In genomic region chr7:138893258-138893657, GRCh38 we compare ENCODE assay signal across 14 cellular contexts.
DNase-seq lines count a peak whose midpoint lies in the region; ATAC-seq and TF ChIP-seq lines count a peak whose summit lies in the region.
"Had no signal": no experiment of that assay in that cellular context is flagged by ENCODE, and none has a peak within 500 bp of the region (broad histone marks: within the 10 kb centered on the region; RNA-seq: fewer than 3 reads in every experiment).

No MANE protein-coding gene starts in this region.

- peak overlapping the region; percentile 61; the same call in 1 of the 2 replicates for H3K4me2 ChIP-seq in PC-3 (ENCODE audit: low read length)
- no peak overlapping the region for H3K4me2 ChIP-seq in mammary epithelial cell (ENCODE audit: insufficient read depth, low read depth, low read length)

- no peaks in the 10 kb centered on the region for H3K9me2 ChIP-seq in PC-3 (replicated peaks; ENCODE audit: low read length)

- H3K79me2 ChIP-seq in PC-3 (ENCODE audit: low read length) (peaks cover 15% of the 10 kb centered on the region), mammary epithelial cell (ENCODE audit: insufficient read depth, low read length) (no peaks in the 10 kb centered on the region)

- peaks cover 12% of the 10 kb centered on the region for H3F3A ChIP-seq in PC-3 (ENCODE audit: low read length, unreplicated experiment)

- H3K4me3 Mint-ChIP-seq in endodermal cell (no peak overlapping the region), progenitor cell of endocrine pancreas (ENCODE audit: low read depth) (no peak overlapping the region)
- H3K4me3 Mint-ChIP-seq: CD4-positive, alpha-beta T cell had no signal

- no peak for TF ChIP-seq CTCF in GM12865 (IDR thresholded peaks at IDR 0.05; ENCODE audit: insufficient read depth, low read depth, low read length, missing control alignments)
- TF ChIP-seq CTCF in PC-3 (conservative IDR thresholded peaks at IDR 0.05; ENCODE audit: low read depth, low read length): no peak
- TF ChIP-seq CTCF in endodermal cell (conservative IDR thresholded peaks at IDR 0.05): no peak
- TF ChIP-seq CTCF in progenitor cell of endocrine pancreas (IDR thresholded peaks at IDR 0.05; ENCODE audit: unreplicated experiment): no peak
- TF ChIP-seq CTCF in mammary epithelial cell (conservative IDR thresholded peaks at IDR 0.05 in 1 of 2, IDR thresholded peaks at IDR 0.05 in 1 of 2; ENCODE audit: extremely low read depth in 1 of 2, insufficient read depth in 1 of 2, low read depth in 1 of 2, low read length in 2 of 2): no peak

- 91 to 96% methylated on average over 3 of the region's 4 CpGs for WGBS in endodermal cell (ENCODE audit: insufficient coverage in 1 of 2, insufficient read length in 1 of 2), 2 experiments
- 93% methylated on average over 4 of the region's 4 CpGs for WGBS in mammary epithelial cell (ENCODE audit: low coverage, missing lambda C conversion rate)

- peak; percentile 15 for DNase-seq in GM12865 (ENCODE audit: low read depth)
- DNase-seq in PC-3: no peak
- no peak for DNase-seq in endodermal cell
- no peak for DNase-seq in progenitor cell of endocrine pancreas (ENCODE audit: low spot score, unreplicated experiment)
- DNase-seq in mammary epithelial cell: no peak
- no peak for DNase-seq in SW 1271 (lab: John Stamatoyannopoulos, UW)
- DNase-seq in GM19240 (ENCODE audit: insufficient read length, low spot score): no peak
- DNase-seq: AML-193; Caco-2; CD4-positive, alpha-beta T cell had no signal

- H3K4me1 ChIP-seq in PC-3 (ENCODE audit: insufficient read depth, low read length): peaks cover 89% of the 10 kb centered on the region
- H3K4me1 ChIP-seq in endodermal cell (ENCODE audit: control insufficient read depth, insufficient read depth, low read length): no peaks in the 10 kb centered on the region
- H3K4me1 ChIP-seq in mammary epithelial cell (ENCODE audit: insufficient read depth, low read length): no peaks in the 10 kb centered on the region

- BruUV-seq in PC-3 (replicated peaks; lab: Mats Ljungman, UMichigan): no TSS peak
- BruUV-seq in mammary epithelial cell (replicated peaks; lab: Mats Ljungman, UMichigan): no TSS peak

- no peaks in the 10 kb centered on the region for H3K27me3 Mint-ChIP-seq in endodermal cell (ENCODE audit: insufficient read depth)
- H3K27me3 Mint-ChIP-seq in progenitor cell of endocrine pancreas: no peaks in the 10 kb centered on the region

- H3K9me3 Mint-ChIP-seq in endodermal cell (no peaks in the 10 kb centered on the region), progenitor cell of endocrine pancreas (ENCODE audit: low read depth) (no peaks in the 10 kb centered on the region)
- H3K9me3 Mint-ChIP-seq: CD4-positive, alpha-beta T cell had no signal

- dilution Hi-C loops in mammary epithelial cell (cut with HindIII; ENCODE audit: low sequenced_read_pairs): no loop called here

- H3K4me1 Mint-ChIP-seq in endodermal cell (peaks cover 6% of the 10 kb centered on the region), progenitor cell of endocrine pancreas (ENCODE audit: low read depth) (peaks cover 6% of the 10 kb centered on the region)

- H3K4me3 ChIP-seq in GM12865 (ENCODE audit: low read depth, low read length) (no peak overlapping the region), PC-3 (ENCODE audit: low read length) (no peak overlapping the region), endodermal cell (ENCODE audit: low read length) (no peak overlapping the region), mammary epithelial cell (replicated peaks in 1 of 3; ENCODE audit: insufficient read depth in 1 of 3, low read depth in 2 of 3, low read length in 3 of 3) (no peak overlapping the region)
- H3K4me3 ChIP-seq: HAP-1 had no signal

- H4K20me1 ChIP-seq in PC-3 (ENCODE audit: low read length): no peaks in the 10 kb centered on the region
- no peaks in the 10 kb centered on the region for H4K20me1 ChIP-seq in mammary epithelial cell (ENCODE audit: insufficient read depth, low read length)

- H3K27me3 ChIP-seq in PC-3 (ENCODE audit: low read length) (no peaks in the 10 kb centered on the region), endodermal cell (ENCODE audit: control insufficient read depth, insufficient read depth, low read length, poor library complexity, severe bottlenecking) (no peaks in the 10 kb centered on the region), mammary epithelial cell (ENCODE audit: insufficient read depth, low read length) (no peaks in the 10 kb centered on the region)

- H3K27ac Mint-ChIP-seq in endodermal cell (peak overlapping the region; percentile 53), progenitor cell of endocrine pancreas (peak overlapping the region; percentile 56)
- H3K27ac Mint-ChIP-seq: CD4-positive, alpha-beta T cell had no signal

- no peak for ATAC-seq in PC-3
- no peak for ATAC-seq in GM18505 (IDR thresholded peaks at IDR 0.05; ENCODE audit: unreplicated experiment)

- POLR2A ChIA-PET in PC-3 (lab: Charles Lee; ENCODE audit: unreplicated experiment): interaction anchor here (0.6 kb wide), 1 partner anchor 93 kb away, joined by 3 read pairs; no protein-coding TSS in a partner anchor

- H3K36me3 ChIP-seq in PC-3 (ENCODE audit: low read depth, low read length) (peaks cover 19% of the 10 kb centered on the region), endodermal cell (ENCODE audit: control insufficient read depth, insufficient read depth, low read length) (peaks cover 66% of the 10 kb centered on the region), mammary epithelial cell (ENCODE audit: insufficient read depth, low read length) (no peaks in the 10 kb centered on the region)
- H3K36me3 ChIP-seq: HAP-1 had no signal

- in situ Hi-C loops in mammary epithelial cell (cut with MboI; ENCODE audit: low sequenced_read_pairs in 2 of 2): no loop called here

- H3K27ac ChIP-seq in PC-3 (ENCODE audit: low read length) (peak overlapping the region; percentile 99), endodermal cell (ENCODE audit: low read depth, low read length) (no peak overlapping the region), mammary epithelial cell (ENCODE audit: insufficient read depth, low read depth, low read length) (no peak overlapping the region)
- H3K27ac ChIP-seq: C4-2B, HL-60 had no signal

- no peak for TF ChIP-seq POLR2A in GM18505 (IDR thresholded peaks at IDR 0.05; ENCODE audit: borderline replicate concordance, extremely low read depth, insufficient read depth, insufficient read length)

- H2AFZ ChIP-seq in PC-3 (ENCODE audit: low read length) (no peak overlapping the region), mammary epithelial cell (ENCODE audit: low read depth, low read length) (no peak overlapping the region)

- H3K36me3 Mint-ChIP-seq in endodermal cell (ENCODE audit: low read depth) (peaks cover 46% of the 10 kb centered on the region), progenitor cell of endocrine pancreas (ENCODE audit: insufficient read depth) (peaks cover 39% of the 10 kb centered on the region)

- H3K9me3 ChIP-seq in PC-3 (ENCODE audit: low read length) (no peaks in the 10 kb centered on the region), endodermal cell (ENCODE audit: control insufficient read depth, low read length) (no peaks in the 10 kb centered on the region), mammary epithelial cell (replicated peaks; ENCODE audit: insufficient read depth, low read length) (no peaks in the 10 kb centered on the region)
- H3K9me3 ChIP-seq: Caco-2, HAP-1 had no signal

- H3K9ac ChIP-seq in PC-3 (ENCODE audit: low read length) (peak overlapping the region; percentile 87), endodermal cell (ENCODE audit: extremely low read depth, low read length, poor library complexity, severe bottlenecking) (no peak overlapping the region), mammary epithelial cell (ENCODE audit: insufficient read depth, low read length) (no peak overlapping the region)

- CTCF ChIA-PET in PC-3 (lab: Charles Lee) (interaction anchor here (0.6 kb wide), 1 partner anchor 600 kb away, joined by 3 read pairs; no protein-coding TSS in a partner anchor), mammary epithelial cell (lab: Charles Lee; ENCODE audit: low non-redundant PET) (interaction anchor here (0.6 kb wide), 1 partner anchor 15 kb away, joined by 3 read pairs; no protein-coding TSS in a partner anchor)

- intact Hi-C loops in PC-3 (cut with micrococcal nuclease) (loop anchor here (5.0 kb wide), 1 partner anchor 144 kb away; the partner anchor contains the start of gene ZC3HAV1L), mammary epithelial cell (cut with micrococcal nuclease) (no loop called here)
